ENCODE assay signal across 7 cellular contexts in the genomic region with DNA sequence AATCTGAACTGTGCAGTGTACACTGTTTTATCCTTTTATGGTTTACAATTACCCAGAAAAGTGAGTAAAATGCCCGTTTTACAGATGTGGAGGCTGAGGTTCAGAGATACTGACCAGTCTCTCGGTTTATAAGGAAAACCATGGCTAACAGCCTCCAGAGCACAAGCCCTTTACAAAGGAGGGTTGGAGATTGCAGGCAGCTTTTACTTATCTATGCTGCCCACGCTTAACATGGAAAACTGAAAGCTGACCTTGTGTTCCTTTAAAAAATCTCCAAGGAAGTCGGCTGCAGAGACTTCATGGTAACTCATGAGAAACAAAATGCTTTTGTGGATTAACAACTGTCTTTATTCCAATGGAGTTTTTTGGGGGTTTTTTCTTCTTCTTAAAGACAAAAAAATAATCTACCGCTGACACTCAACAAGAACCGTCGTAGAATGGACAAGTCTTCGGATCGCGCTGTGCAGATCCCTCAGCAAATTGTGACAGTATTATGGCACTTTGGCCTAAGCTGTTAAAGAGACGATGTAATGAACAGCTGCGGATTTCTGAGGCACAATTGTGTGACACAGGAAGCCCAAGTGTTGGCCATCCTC. TPM values are rescaled to one million over a fixed set of nuclear protein-coding genes. Genes with fewer than 3 reads are reported as not detected.
A peak's percentile ranks its signal among the peaks of the same experiment; 100 is the strongest.
DNase-seq lines count a peak whose midpoint lies in the region; ATAC-seq and TF ChIP-seq lines count a peak whose summit lies in the region.

No MANE protein-coding gene starts in this region.

- no peak for DNase-seq in GM12865 (ENCODE audit: low read depth)
- DNase-seq in OCI-LY7 (ENCODE audit: low spot score), result no peak
- no peak for DNase-seq in effector memory CD8-positive, alpha-beta T cell
- no peak for DNase-seq in mesenteric fat pad (ENCODE audit: low spot score)
- DNase-seq in SW 1271 (lab: John Stamatoyannopoulos, UW), result no peak

- intact Hi-C loops in OCI-LY7 (cut with micrococcal nuclease; ENCODE audit: unreplicated experiment), result loop anchor here (2.0 to 5.0 kb wide), 2 partner anchors 150 to 381 kb away; a partner anchor contains a TSS

- H3K36me3 Mint-ChIP-seq in effector memory CD8-positive, alpha-beta T cell (ENCODE audit: insufficient read depth), result peaks cover 21% of the 10 kb centered on the region

- H3K36me3 ChIP-seq in OCI-LY7 (ENCODE audit: insufficient read depth, low read length), result peaks cover 31% of the 10 kb centered on the region
- peaks cover 20% of the 10 kb centered on the region for H3K36me3 ChIP-seq in neuron (ENCODE audit: insufficient read depth, low read length)

- no peak for TF ChIP-seq CTCF in GM12865 (IDR thresholded peaks at IDR 0.05; ENCODE audit: insufficient read depth, low read depth, low read length, missing control alignments)
- TF ChIP-seq CTCF in OCI-LY7 (conservative IDR thresholded peaks at IDR 0.05; ENCODE audit: low read length), result no peak

- BruUV-seq in OCI-LY7 (replicated peaks; lab: Mats Ljungman, UMichigan), result TSS peak; percentile 86

- H3K4me1 ChIP-seq in OCI-LY7 (ENCODE audit: insufficient read depth, low read length, poor library complexity, severe bottlenecking) (peaks cover 61% of the 10 kb centered on the region), neuron (ENCODE audit: insufficient read depth, low read length) (peaks cover 33% of the 10 kb centered on the region)

- peaks cover 45% of the 10 kb centered on the region for H3K79me2 ChIP-seq in OCI-LY7 (ENCODE audit: insufficient read depth, low read depth, low read length)

- H4K20me1 ChIP-seq in OCI-LY7 (ENCODE audit: insufficient read depth, low read length), result peaks cover 15% of the 10 kb centered on the region

- peak overlapping the region; percentile 75 for H3K27ac ChIP-seq in OCI-LY7 (ENCODE audit: low read depth, low read length, poor library complexity, severe bottlenecking)

- H3K27me3 Mint-ChIP-seq in effector memory CD8-positive, alpha-beta T cell, result no peaks in the 10 kb centered on the region

- H3K9me3 Mint-ChIP-seq in effector memory CD8-positive, alpha-beta T cell, result no peaks in the 10 kb centered on the region

- H3K4me1 Mint-ChIP-seq in effector memory CD8-positive, alpha-beta T cell (ENCODE audit: low read depth in 2 of 2), result peaks cover 16 to 42% of the 10 kb centered on the region in 2 donors

- H3K9me3 ChIP-seq in OCI-LY7 (ENCODE audit: low read length), result no peaks in the 10 kb centered on the region
- no peaks in the 10 kb centered on the region for H3K9me3 ChIP-seq in neuron (ENCODE audit: low read length)

- H3K27me3 ChIP-seq in neuron (ENCODE audit: insufficient read depth, low read length), result no peaks in the 10 kb centered on the region

- H3K4me2 ChIP-seq in OCI-LY7 (ENCODE audit: low read length), result peak overlapping the region; percentile 76

- POLR2A ChIA-PET in OCI-LY7 (lab: Charles Lee), result interaction anchor here (0.6 to 1.9 kb wide), 5 partner anchors 9 to 171 kb away, joined by 3 to 8 read pairs (median 3); no protein-coding TSS in a partner anchor

- H3K9me2 ChIP-seq in OCI-LY7 (ENCODE audit: insufficient read depth, low read length), result no peaks in the 10 kb centered on the region

- CTCF ChIA-PET in OCI-LY7 (lab: Charles Lee; ENCODE audit: unreplicated experiment), result interaction anchor here (0.6 kb wide), 1 partner anchor 46 kb away, joined by 4 read pairs; no protein-coding TSS in a partner anchor

- ATAC-seq in effector memory CD8-positive, alpha-beta T cell (replicated peaks), result peak; percentile 44
- ATAC-seq in HG02840 (IDR thresholded peaks at IDR 0.05; ENCODE audit: low FRiP score, unreplicated experiment), result no peak

- peak overlapping the region; percentile 94 to 98 for H3K27ac Mint-ChIP-seq in effector memory CD8-positive, alpha-beta T cell

- peak overlapping the region; percentile 70; the same call in 1 of the 2 replicates for H2AFZ ChIP-seq in OCI-LY7 (ENCODE audit: low read length)
- H2AFZ ChIP-seq in neuron (ENCODE audit: low read depth, low read length), result peak overlapping the region; percentile 64

- H3K4me3 ChIP-seq in GM12865 (ENCODE audit: low read depth, low read length) (peak overlapping the region; percentile 64), OCI-LY7 (ENCODE audit: low read depth, low read length, poor library complexity, severe bottlenecking) (peak overlapping the region; percentile 97), neuron (ENCODE audit: low read length) (peak overlapping the region; percentile 76)

- peak overlapping the region; percentile 100 for H3K4me3 Mint-ChIP-seq in effector memory CD8-positive, alpha-beta T cell

RNA-seq across cellular contexts. Expression of a gene that starts 0.7 kb away (rescaled TPM):
- 50.9 and 58.2 TPM in 2 replicates for total RNA-seq in OCI-LY7 (2014; rRNA removed; shearing (Covaris generic))
- total RNA-seq in OCI-LY7 (2022), result 52.1 and 52.3 TPM in 2 replicates
- total RNA-seq in mesenteric fat pad, result 18.4 TPM

RNA-seq across cellular contexts. Expression of a gene that starts 57.2 kb away (rescaled TPM):
- 0.41 TPM in 1 of 2 replicates, not detected in the other for total RNA-seq in OCI-LY7 (2014; rRNA removed; shearing (Covaris generic))
- 0.17 and 0.21 TPM in 2 replicates for total RNA-seq in OCI-LY7 (2022)
- 1.4 TPM for total RNA-seq in mesenteric fat pad
